Comparison of ENCODE assay signal across 30 cellular contexts in genomic region chr4:122178961-122179360, GRCh38.
"Had no signal": no experiment of that assay in that cellular context is flagged by ENCODE, and none has a peak within 500 bp of the region (broad histone marks: within the 10 kb centered on the region; RNA-seq: fewer than 3 reads in every experiment).

No MANE protein-coding gene starts in this region.

- H3K27me3 ChIP-seq: adrenal gland, ascending aorta, body of pancreas, brain microvascular endothelial cell, breast epithelium, cardiac muscle cell had no signal

- DNase-seq: activated effector memory CD4-positive, alpha-beta T cell treated with anti-CD3 and anti-CD28 coated beads, Interleukin-2, amount 50 U/mL, for 16 hours; activated effector memory CD4-positive, alpha-beta T cell treated with Interleukin-2 at 50 U/mL for 16 hours; activated gamma-delta T cell; activated gamma-delta T cell treated with Interleukin-2 at 50 U/mL for 16 hours; activated naive CD4-positive, alpha-beta T cell; activated naive CD4-positive, alpha-beta T cell treated with anti-CD3 and anti-CD28 coated beads for 36 hours; activated naive CD4-positive, alpha-beta T cell treated with anti-CD3 and anti-CD28 coated beads, Interleukin-2, amount 10 ng/mL, durations not matched to agents 7 days and 5 days; activated naive CD4-positive, alpha-beta T cell treated with anti-CD3 and anti-CD28 coated beads, Interleukin-2, amount 50 U/mL, for 16 hours; activated naive CD4-positive, alpha-beta T cell treated with Interleukin-2 at 50 U/mL for 16 hours; activated naive CD8-positive, alpha-beta T cell treated with anti-CD3 and anti-CD28 coated beads for 36 hours; activated naive CD8-positive, alpha-beta T cell treated with anti-CD3 and anti-CD28 coated beads, Interleukin-2, amount 10 ng/mL, durations not matched to agents 7 days and 5 days; activated naive CD8-positive, alpha-beta T cell treated with anti-CD3 and anti-CD28 coated beads, Interleukin-2, amount 50 U/mL, for 24 hours; activated T-cell treated with anti-CD3 and anti-CD28 coated beads, Interleukin-2, amount 50 U/mL, for 1 hour; activated T-cell treated with anti-CD3 and anti-CD28 coated beads, Interleukin-2, amount 50 U/mL, for 24 hours; activated T-cell treated with anti-CD3 and anti-CD28 coated beads, Interleukin-2, amount 50 U/mL, for 4 hours; activated T-cell treated with anti-CD3 and anti-CD28 coated beads, Interleukin-2, amount 50 U/mL, for 48 hours; activated T-cell treated with anti-CD3 and anti-CD28 coated beads, Interleukin-2, amount 50 U/mL, for 72 hours; adrenal gland; amniotic stem cell; amygdala; anterior cingulate cortex; aorta; body of pancreas; brain microvascular endothelial cell; caudate nucleus; central memory CD4-positive, alpha-beta T cell; cerebellar nuclear complex had no signal

- H3K4me3 ChIP-seq: adrenal gland, ascending aorta, body of pancreas, breast epithelium, cardiac muscle cell had no signal

- H3K4me1 ChIP-seq: adrenal gland, ascending aorta, body of pancreas, breast epithelium had no signal

- H3K27ac ChIP-seq: adrenal gland, ascending aorta, body of pancreas, brain microvascular endothelial cell, breast epithelium, cardiac muscle cell had no signal

- H3K9me3 ChIP-seq: adrenal gland, ascending aorta, body of pancreas, breast epithelium had no signal
